Comparison of ENCODE assay signal across 2 cellular contexts in genomic region chr5:54420511-54420910, GRCh38. TPM values are rescaled to one million over a fixed set of nuclear protein-coding genes. Genes with fewer than 3 reads are reported as not detected.
"Had no signal": no experiment of that assay in that cellular context is flagged by ENCODE, and none has a peak within 500 bp of the region (broad histone marks: within the 10 kb centered on the region; RNA-seq: fewer than 3 reads in every experiment).

No MANE protein-coding gene starts in this region.

RNA-seq across cellular contexts. Expression of gene HSPB3, which starts 35.0 kb away (rescaled TPM):
- total RNA-seq: G401, GM12878 had no signal
